ENCODE assay signal across 19 cellular contexts in genomic region chr4:7210818-7211217, GRCh38. TPM values are rescaled to one million over a fixed set of nuclear protein-coding genes. Genes with fewer than 3 reads are reported as not detected.
DNase-seq lines count a peak whose midpoint lies in the region; ATAC-seq and TF ChIP-seq lines count a peak whose summit lies in the region.
"Had no signal": no experiment of that assay in that cellular context is flagged by ENCODE, and none has a peak within 500 bp of the region (broad histone marks: within the 10 kb centered on the region; RNA-seq: fewer than 3 reads in every experiment).

No MANE protein-coding gene starts in this region.

- H2BK15ac ChIP-seq in IMR-90 (ENCODE audit: low read depth, low read length): no peak overlapping the region

- H3K9ac ChIP-seq in IMR-90 (ENCODE audit: low read depth, low read length) (no peak overlapping the region), neural progenitor cell (no peak overlapping the region), colonic mucosa (ENCODE audit: low read depth in 2 of 2, low read length in 2 of 2) (no peak overlapping the region)

- H2BK20ac ChIP-seq in IMR-90 (ENCODE audit: low read depth, low read length): peak overlapping the region; percentile 58; the same call in 1 of the 2 replicates

- no peak overlapping the region for H3K23ac ChIP-seq in IMR-90 (ENCODE audit: low read depth, low read length)

- CTCF ChIA-PET in IMR-90 (lab: Yijun Ruan, JAX): no interaction called here

- peak overlapping the region; percentile 80 for H3K4ac ChIP-seq in IMR-90 (ENCODE audit: low read depth, low read length)

- H3K4me1 ChIP-seq in IMR-90 (ENCODE audit: control insufficient read depth, insufficient read depth, low read length) (peaks cover 28% of the 10 kb centered on the region), neural progenitor cell (peaks cover 28% of the 10 kb centered on the region), colonic mucosa (no peaks in the 10 kb centered on the region)
- H3K4me1 ChIP-seq: pancreas had no signal

- H3K4me3 Mint-ChIP-seq in neural progenitor cell: no peak overlapping the region
- H3K4me3 Mint-ChIP-seq: activated CD4-positive, alpha-beta T cell treated with anti-CD3 and anti-CD28 coated beads for 36 hours; T-helper 1 cell treated with Interleukin-12 subunit alpha and Interleukin-12 subunit beta and Interleukin-4 antibody, amounts not matched to agents 30 μg/mL and 1 μg/mL, for 36 hours had no signal

- H3K4me1 Mint-ChIP-seq in neural progenitor cell: peaks cover 33% of the 10 kb centered on the region
- H3K4me1 Mint-ChIP-seq: activated CD4-positive, alpha-beta T cell treated with anti-CD3 and anti-CD28 coated beads for 36 hours had no signal

- no peak overlapping the region for H3K4me2 ChIP-seq in IMR-90 (ENCODE audit: low read depth, low read length)
- H3K4me2 ChIP-seq in neural progenitor cell: no peak overlapping the region
- H3K4me2 ChIP-seq: hepatocyte had no signal

- peaks cover 4% of the 10 kb centered on the region for H3K9me1 ChIP-seq in IMR-90 (ENCODE audit: insufficient read depth, low read length)

- in situ Hi-C loops in IMR-90 (cut with MboI; ENCODE audit: low sequenced_read_pairs): no loop called here

- peak; percentile 87 for DNase-seq in AG08395 (ENCODE audit: low spot score)
- DNase-seq in IMR-90: peak; percentile 87
- DNase-seq in dedifferentiated amniotic fluid mesenchymal stem cell (ENCODE audit: extremely low spot score): peak; percentile 95
- no peak for DNase-seq in neural progenitor cell (ENCODE audit: low spot score)
- DNase-seq in NCI-H1048 (lab: John Stamatoyannopoulos, UW): no peak
- DNase-seq in colonic mucosa: no peak
- DNase-seq in dorsolateral prefrontal cortex: no peak
- DNase-seq: activated CD4-positive, alpha-beta T cell treated with anti-CD3 and anti-CD28 coated beads for 36 hours; activated T-cell treated with anti-CD3 and anti-CD28 coated beads, Interleukin-2, amount 50 U/mL, for 48 hours; effector CD4-positive, alpha-beta T cell; NCI-H1417 treated with DMSO at 0.1 percent for 48 hours; pancreas had no signal

- peak overlapping the region; percentile 90 for H3K27ac Mint-ChIP-seq in neural progenitor cell
- H3K27ac Mint-ChIP-seq: activated CD4-positive, alpha-beta T cell treated with anti-CD3 and anti-CD28 coated beads for 36 hours; T-helper 1 cell treated with Interleukin-12 subunit alpha and Interleukin-12 subunit beta and Interleukin-4 antibody, amounts not matched to agents 30 μg/mL and 1 μg/mL, for 36 hours had no signal

- peaks cover 4% of the 10 kb centered on the region for H3K27me3 Mint-ChIP-seq in neural progenitor cell (ENCODE audit: insufficient read depth, low read depth)

- peak overlapping the region; percentile 37; the same call in 1 of the 2 replicates for H4K91ac ChIP-seq in IMR-90 (ENCODE audit: insufficient read depth, low read depth, low read length)

- intact Hi-C loops in IMR-90 (cut with micrococcal nuclease): no loop called here
- intact Hi-C loops in colonic mucosa (cut with DNase I): no loop called here
- intact Hi-C loops in dorsolateral prefrontal cortex (cut with DNase I): no loop called here

- no peak overlapping the region for H3K56ac ChIP-seq in IMR-90 (ENCODE audit: extremely low read depth, insufficient read depth, low read length)

- no peak overlapping the region for H2AK9ac ChIP-seq in IMR-90 (replicated peaks; ENCODE audit: low read depth, low read length, poor library complexity)

- dilution Hi-C loops in IMR-90 (cut with HindIII; ENCODE audit: low sequenced_read_pairs, unreplicated experiment): no loop called here

- H2AK5ac ChIP-seq in IMR-90 (ENCODE audit: low read depth, low read length): peak overlapping the region; percentile 84; the same call in 1 of the 2 replicates

- POLR2A ChIA-PET in IMR-90 (lab: Charles Lee; ENCODE audit: unreplicated experiment): no interaction called here

- H3K36me3 Mint-ChIP-seq in neural progenitor cell: no peaks in the 10 kb centered on the region

- WGBS in IMR-90 (ENCODE audit: extremely low coverage in 2 of 2, insufficient read length in 1 of 2), 2 experiments: no CpG with 5 or more reads among the region's 3 CpGs

- H4K5ac ChIP-seq in IMR-90 (ENCODE audit: low read depth, low read length): no peak overlapping the region; the same call in 1 of the 2 replicates

- TF ChIP-seq CTCF in IMR-90 (conservative IDR thresholded peaks at IDR 0.05; ENCODE audit: low read depth, low read length) (no peak), neural progenitor cell (IDR thresholded peaks at IDR 0.05) (no peak), colonic mucosa (IDR thresholded peaks at IDR 0.05) (no peak), dorsolateral prefrontal cortex (IDR thresholded peaks at IDR 0.05 in 54 of 56, conservative IDR thresholded peaks at IDR 0.05 in 2 of 56; ENCODE audit: low read depth in 1 of 56, partially characterized antibody in 56 of 56) (no peak)

- peaks cover 8% of the 10 kb centered on the region for H3K9me3 Mint-ChIP-seq in neural progenitor cell
- H3K9me3 Mint-ChIP-seq: T-helper 1 cell treated with Interleukin-12 subunit alpha and Interleukin-12 subunit beta and Interleukin-4 antibody, amounts not matched to agents 30 μg/mL and 1 μg/mL, for 36 hours had no signal

- H4K20me1 ChIP-seq in IMR-90 (ENCODE audit: insufficient read depth, low read length) (no peaks in the 10 kb centered on the region), neural progenitor cell (ENCODE audit: low read depth) (peaks cover 27% of the 10 kb centered on the region)

- ATAC-seq in IMR-90 (ENCODE audit: low read depth) (peak; percentile 71), GM21576 (IDR thresholded peaks at IDR 0.05; ENCODE audit: unreplicated experiment) (no peak)
- ATAC-seq: activated CD4-positive, alpha-beta T cell treated with anti-CD3 and anti-CD28 coated beads for 36 hours; HCT116; Panc1; pancreas had no signal

- peak overlapping the region in 1 of 2 experiments; percentile 22; a peak in 1 of 4 replicates for H4K8ac ChIP-seq in IMR-90 (ENCODE audit: low read depth in 2 of 2, low read length in 2 of 2)

- no peak overlapping the region for H3K14ac ChIP-seq in IMR-90 (replicated peaks; ENCODE audit: low read depth, low read length)

- BruUV-seq in IMR-90 (replicated peaks; lab: Mats Ljungman, UMichigan): no TSS peak

- H3K27ac ChIP-seq in IMR-90 (ENCODE audit: insufficient read depth, low read length): peak overlapping the region; percentile 27; the same call in 1 of the 2 replicates
- H3K27ac ChIP-seq in neural progenitor cell: no peak overlapping the region
- no peak overlapping the region for H3K27ac ChIP-seq in colonic mucosa
- H3K27ac ChIP-seq in dorsolateral prefrontal cortex: no peak overlapping the region
- H3K27ac ChIP-seq: C4-2B, hepatocyte, pancreas had no signal

- 0 out of 2 replicates have a peak, but pooled peaks have one; percentile 1 for TF ChIP-seq RAD21 in IMR-90 (IDR thresholded peaks at IDR 0.05; ENCODE audit: low read length)

- no peaks in the 10 kb centered on the region for H3K27me3 ChIP-seq in IMR-90 (ENCODE audit: control insufficient read depth, insufficient read depth, low read length)
- no peaks in the 10 kb centered on the region for H3K27me3 ChIP-seq in neural progenitor cell
- H3K27me3 ChIP-seq in colonic mucosa: no peaks in the 10 kb centered on the region
- H3K27me3 ChIP-seq in dorsolateral prefrontal cortex: peaks cover 0 to 3% (median 0%) of the 10 kb centered on the region in 45 donors
- H3K27me3 ChIP-seq: hepatocyte, pancreas had no signal

- peak overlapping the region; percentile 73 for H2BK120ac ChIP-seq in IMR-90 (ENCODE audit: low read depth, low read length)

- H2BK5ac ChIP-seq in IMR-90 (ENCODE audit: low read depth, low read length, poor library complexity, severe bottlenecking): no peak overlapping the region

- TF ChIP-seq POLR2A in IMR-90 (IDR thresholded peaks at IDR 0.05; ENCODE audit: low read depth, low read length): no peak

- no peaks in the 10 kb centered on the region for H3K79me1 ChIP-seq in IMR-90 (ENCODE audit: low read depth in 1 of 2, low read length in 2 of 2)

- H3K36me3 ChIP-seq in IMR-90 (ENCODE audit: control insufficient read depth, insufficient read depth, low read length) (no peaks in the 10 kb centered on the region), neural progenitor cell (no peaks in the 10 kb centered on the region), colonic mucosa (no peaks in the 10 kb centered on the region)
- H3K36me3 ChIP-seq: pancreas had no signal

- H3F3A ChIP-seq in neural progenitor cell (ENCODE audit: low read depth): peaks cover 17% of the 10 kb centered on the region

- H2AFZ ChIP-seq in IMR-90 (replicated peaks; ENCODE audit: low read length, poor library complexity): no peak overlapping the region
- no peak overlapping the region for H2AFZ ChIP-seq in neural progenitor cell (replicated peaks)
- H2AFZ ChIP-seq: hepatocyte had no signal

- H3K4me3 ChIP-seq in IMR-90 (ENCODE audit: insufficient read depth, low read depth, low read length): no peak overlapping the region
- H3K4me3 ChIP-seq in neural progenitor cell: no peak overlapping the region
- no peak overlapping the region for H3K4me3 ChIP-seq in colonic mucosa
- no peak overlapping the region for H3K4me3 ChIP-seq in dorsolateral prefrontal cortex
- H3K4me3 ChIP-seq: hepatocyte, pancreas had no signal

- no peaks in the 10 kb centered on the region for H3K79me2 ChIP-seq in neural progenitor cell (ENCODE audit: low read depth)
- H3K79me2 ChIP-seq: hepatocyte had no signal

- H3K18ac ChIP-seq in IMR-90 (ENCODE audit: low read depth, low read length): no peak overlapping the region

- H3K9me3 ChIP-seq in IMR-90 (ENCODE audit: control insufficient read depth, insufficient read depth, low read length): peaks cover 11% of the 10 kb centered on the region
- no peaks in the 10 kb centered on the region for H3K9me3 ChIP-seq in neural progenitor cell (ENCODE audit: low read depth)
- H3K9me3 ChIP-seq in colonic mucosa: no peaks in the 10 kb centered on the region
- H3K9me3 ChIP-seq: pancreas had no signal

TF ChIP-seq in IMR-90, 13 proteins besides CTCF, POLR2A, EP300 and RAD21 (continues in another document):
- TF ChIP-seq CHD1 (IDR thresholded peaks at IDR 0.05; ENCODE audit: low read depth, low read length) (no peak), NFE2L2 (IDR thresholded peaks at IDR 0.05; ENCODE audit: low read depth, low read length) (peak; percentile 19; the same call in 1 of the 2 replicates), RCOR1 (IDR thresholded peaks at IDR 0.05; ENCODE audit: insufficient replicate concordance, low read length) (no peak), RFX5 (IDR thresholded peaks at IDR 0.05; ENCODE audit: low read depth, low read length) (no peak), BHLHE40 (IDR thresholded peaks at IDR 0.05; ENCODE audit: low read depth, low read length) (no peak), CEBPB (IDR thresholded peaks at IDR 0.05; ENCODE audit: low read depth, low read length) (peak; percentile 93), MAZ (IDR thresholded peaks at IDR 0.05; ENCODE audit: borderline replicate concordance, low read depth, low read length) (peak; percentile 39; the same call in 1 of the 2 replicates)

RNA-seq across cellular contexts. Expression of gene SORCS2, which starts 18.5 kb away (rescaled TPM):
- total RNA-seq in IMR-90 (2012; rRNA removed) (0.28 and 0.36 TPM in 2 replicates), neural progenitor cell (ENCODE audit: low replicate concordance) (5.2 and 12.9 TPM in 2 replicates), colonic mucosa (under 1 TPM; 0.54 to 0.74 TPM), dorsolateral prefrontal cortex (10 to 100 TPM; 17.6 to 63.7 (median 32.1) TPM)
- 0.62 and 0.67 TPM in 2 replicates for polyA plus RNA-seq in IMR-90 (2012; rRNA removed)
- 0.22 and 0.70 TPM in 2 replicates for polyA plus RNA-seq in IMR-90 (2012; cell fraction: cytosol; rRNA removed)
- 0.76 and 0.77 TPM in 2 replicates for polyA plus RNA-seq in IMR-90 (2012; cell fraction: nucleus; rRNA removed; ENCODE audit: low replicate concordance)
- total RNA-seq: NCI-H460 had no signal

Comparison
In these comparisons a context has a peak if more than half of its experiments do, and no peak if none do; other contexts are left out.
1. DNase-seq: peak in AG08395 (single experiment), IMR-90 (single experiment) and dedifferentiated amniotic fluid mesenchymal stem cell (single experiment); none in neural progenitor cell (single experiment), NCI-H1048 (single experiment), colonic mucosa (single experiment) and dorsolateral prefrontal cortex (0 of 10).